In genomic region chr1:104933846-104934245, GRCh38 we compare ENCODE assay signal across 23 cellular contexts.
"Had no signal": no experiment of that assay in that cellular context is flagged by ENCODE, and none has a peak within 500 bp of the region (broad histone marks: within the 10 kb centered on the region; RNA-seq: fewer than 3 reads in every experiment).

No MANE protein-coding gene starts in this region.

- H3K4me1 ChIP-seq: body of pancreas, heart right ventricle, neural progenitor cell, sigmoid colon, testis had no signal

- H3K9me3 ChIP-seq: body of pancreas, sigmoid colon, testis had no signal

- H3K4me3 ChIP-seq: body of pancreas, cardiac muscle cell, heart right ventricle, neural progenitor cell, sigmoid colon, smooth muscle cell, testis had no signal

- H3K36me3 ChIP-seq: cardiac muscle cell, heart right ventricle, neural progenitor cell, sigmoid colon had no signal

- DNase-seq: activated B cell treated with CpG ODN at 0.5 μM for 24 hours; activated CD4-positive, alpha-beta T cell treated with anti-CD3 and anti-CD28 coated beads for 4 hours; activated CD4-positive, alpha-beta T cell treated with anti-CD3 and anti-CD28 coated beads, Interleukin-2, amount 50 U/mL, for 48 hours; activated effector memory CD4-positive, alpha-beta T cell treated with Interleukin-2 at 50 U/mL for 16 hours; activated naive CD4-positive, alpha-beta T cell treated with anti-CD3 and anti-CD28 coated beads, Interleukin-2, amount 10 ng/mL, durations not matched to agents 7 days and 5 days; activated T-cell treated with anti-CD3 and anti-CD28 coated beads, Interleukin-2, amount 50 U/mL, for 72 hours; anterior cingulate cortex; body of pancreas; erythroblast; foreskin fibroblast; heart right ventricle; naive thymus-derived CD8-positive, alpha-beta T cell; retina; sigmoid colon; stimulated activated CD4-positive, alpha-beta T cell treated with anti-CD3 and anti-CD28 coated beads, Interleukin-2, amount 100 ng/mL, for 48 hours; stimulated activated CD8-positive, alpha-beta memory T cell treated with anti-CD3 and anti-CD28 coated beads, Interleukin-4, amount 100 ng/mL, for 48 hours; stimulated activated naive CD4-positive, alpha-beta T cell; T-helper 9 cell; testis had no signal

- ATAC-seq: activated T-cell treated with anti-CD3 and anti-CD28 coated beads, Interleukin-2, amount 50 U/mL, for 72 hours; body of pancreas; heart right ventricle; left lobe of liver; naive thymus-derived CD8-positive, alpha-beta T cell had no signal

- H3K27ac ChIP-seq: body of pancreas, cardiac muscle cell, heart right ventricle, neural progenitor cell, sigmoid colon, testis had no signal

- H3K4me2 ChIP-seq: neural progenitor cell, smooth muscle cell had no signal

- H3K27me3 ChIP-seq: body of pancreas, cardiac muscle cell, heart right ventricle, neural progenitor cell, sigmoid colon, testis had no signal

- H2AFZ ChIP-seq: neural progenitor cell had no signal
